Comparison of ENCODE assay signal across 12 cellular contexts in genomic region chr7:132290021-132290420, GRCh38.
DNase-seq lines count a peak whose midpoint lies in the region; TF ChIP-seq lines count a peak whose summit lies in the region.
"Had no signal": no experiment of that assay in that cellular context is flagged by ENCODE, and none has a peak within 500 bp of the region (broad histone marks: within the 10 kb centered on the region; RNA-seq: fewer than 3 reads in every experiment).

No MANE protein-coding gene starts in this region.

- DNase-seq in NCI-H748 (lab: John Stamatoyannopoulos, UW; ENCODE audit: unreplicated experiment) (peak; percentile 20), NCI-H748 treated with DMSO at 0.1 percent for 48 hours (lab: John Stamatoyannopoulos, UW) (no peak), NCI-H69 (lab: John Stamatoyannopoulos, UW) (peak; percentile 31), coronary artery (ENCODE audit: low spot score) (peak; percentile 36), lung microvascular endothelial cell (ENCODE audit: low read depth in 2 of 2) (peak; percentile 19 to 70), CD1c-positive myeloid dendritic cell (ENCODE audit: extremely low spot score) (no peak), SIG-M5 treated with dmso at 0.1 percent for 504 hours (lab: John Stamatoyannopoulos, UW; ENCODE audit: unreplicated experiment) (no peak)
- DNase-seq: Calu3; CD4-positive, CD25-positive, alpha-beta regulatory T cell; DMS 273 treated with DMSO at 0.1 percent for 48 hours had no signal

- no peak overlapping the region for H3K4me3 ChIP-seq in coronary artery
- H3K4me3 ChIP-seq: A549, HAP-1 had no signal

- H3K27ac ChIP-seq in coronary artery = no peak overlapping the region
- H3K27ac ChIP-seq: A549 had no signal

- TF ChIP-seq CTCF in coronary artery (IDR thresholded peaks at IDR 0.05) = no peak

Comparison
In these comparisons a context has a peak if more than half of its experiments do, and no peak if none do; other contexts are left out.
1. DNase-seq: peak in NCI-H748 (single experiment), NCI-H69 (single experiment), coronary artery (single experiment) and lung microvascular endothelial cell (2 of 2); none in NCI-H748 treated with DMSO at 0.1 percent for 48 hours (single experiment), CD1c-positive myeloid dendritic cell (single experiment) and SIG-M5 treated with dmso at 0.1 percent for 504 hours (single experiment).